ENCODE assay signal across 8 cellular contexts in the genomic region with DNA sequence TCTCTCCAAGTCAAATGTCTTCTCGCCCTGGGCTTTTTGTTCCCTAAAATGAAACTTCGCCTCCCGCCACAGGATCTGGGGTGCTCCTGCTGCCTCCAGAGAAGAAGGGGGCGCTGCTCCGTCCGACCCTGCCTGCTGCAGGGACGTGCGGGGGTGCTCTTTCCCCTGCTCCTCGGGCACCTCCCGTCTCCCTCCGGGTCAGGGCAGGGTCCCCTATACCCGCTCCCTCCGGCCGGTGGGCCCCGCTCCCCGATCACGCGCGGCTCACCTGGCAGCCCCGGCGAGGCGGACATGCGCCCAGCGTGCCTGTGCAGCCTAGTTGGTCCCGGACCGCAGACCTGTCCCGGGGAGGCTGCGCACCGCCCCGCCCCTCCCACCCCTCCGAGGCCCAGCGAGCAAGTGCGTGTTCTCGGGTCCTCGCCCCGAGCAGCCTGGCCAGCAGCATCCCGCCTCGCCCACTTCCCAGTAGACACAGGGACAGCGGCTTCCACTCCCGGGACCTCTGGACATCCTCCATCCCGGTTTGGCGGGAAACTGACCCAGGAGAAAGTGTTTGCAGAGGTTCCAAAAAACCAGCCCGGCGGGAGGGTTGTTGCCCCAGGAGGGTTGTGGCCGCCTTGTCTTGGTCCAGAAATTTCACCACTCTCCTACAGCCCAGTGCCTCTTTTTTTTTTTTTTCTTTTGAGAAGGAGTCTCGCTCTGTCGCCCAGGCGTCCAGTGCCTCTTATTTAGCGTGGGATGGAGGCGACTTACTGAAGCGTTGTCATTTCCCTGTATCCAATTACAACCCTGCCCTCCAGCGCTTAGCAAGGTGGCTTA. TPM values are rescaled to one million over a fixed set of nuclear protein-coding genes. Genes with fewer than 3 reads are reported as not detected.
DNase-seq lines count a peak whose midpoint lies in the region; ATAC-seq and TF ChIP-seq lines count a peak whose summit lies in the region.

A gene (minus strand): TSS at position 447 of the 819 bp plus-strand sequence. CDS start 6,717 bp downstream, outside the sequence.

- peak within 1 kb of the TSS in 1 of 4 donors; percentile 29 for H3K27ac ChIP-seq in gastroesophageal sphincter

- TF ChIP-seq CTCF in gastroesophageal sphincter (IDR thresholded peaks at IDR 0.05) (no peak), osteocyte (IDR thresholded peaks at IDR 0.05) (no peak)

- peak within 1 kb of the TSS; percentile 1 to 58 for H3K4me3 ChIP-seq in gastroesophageal sphincter

- H3K27me3 ChIP-seq in gastroesophageal sphincter, result peaks cover 44% of the 10 kb centered on the region

- 3 to 7% methylated on average over 9 to 13 of the region's 52 CpGs for WGBS in gastroesophageal sphincter (ENCODE audit: low coverage in 1 of 2), 2 donors

- no peak for TF ChIP-seq POLR2A in gastroesophageal sphincter (IDR thresholded peaks at IDR 0.05)

- peaks cover 5% of the 10 kb centered on the region for H3K9me3 Mint-ChIP-seq in osteocyte (ENCODE audit: unreplicated experiment)

- DNase-seq in AG20443 (ENCODE audit: low spot score) (peak; percentile 15), NCI-H526 treated with DMSO at 0.1 percent for 48 hours (lab: John Stamatoyannopoulos, UW) (peak; percentile 59), osteocyte (ENCODE audit: extremely low spot score, unreplicated experiment) (no peak), NCI-H1092 (lab: John Stamatoyannopoulos, UW) (no peak), NCI-H510A treated with DMSO at 0.1 percent for 48 hours (lab: John Stamatoyannopoulos, UW) (no peak), NOMO-1 (lab: John Stamatoyannopoulos, UW; ENCODE audit: unreplicated experiment in 2 of 2) (no peak)
- DNase-seq in stimulated activated CD8-positive, alpha-beta memory T cell treated with anti-CD3 and anti-CD28 coated beads, Interleukin-4, amount 100 ng/mL, for 48 hours, result no peak

- H3K36me3 ChIP-seq in gastroesophageal sphincter, result no peaks in the 10 kb centered on the region

- ATAC-seq in gastroesophageal sphincter, result peak; percentile 51

- peak within 1 kb of the TSS; percentile 65 for H3K4me3 Mint-ChIP-seq in osteocyte (ENCODE audit: unreplicated experiment)

- H3K9me3 ChIP-seq in gastroesophageal sphincter, result no peaks in the 10 kb centered on the region

- no peak for TF ChIP-seq EP300 in gastroesophageal sphincter (IDR thresholded peaks at IDR 0.05)

- peaks cover 86% of the 10 kb centered on the region for H3K27me3 Mint-ChIP-seq in osteocyte (ENCODE audit: unreplicated experiment)

- H3K36me3 Mint-ChIP-seq in osteocyte (ENCODE audit: unreplicated experiment), result no peaks in the 10 kb centered on the region

- H3K27ac Mint-ChIP-seq in osteocyte (ENCODE audit: unreplicated experiment), result no peak within 1 kb of the TSS

- H3K4me1 Mint-ChIP-seq in osteocyte (ENCODE audit: unreplicated experiment), result peaks cover 14% of the 10 kb centered on the region

- H3K4me1 ChIP-seq in gastroesophageal sphincter, result peaks cover 0 to 16% (median 9%) of the 10 kb centered on the region in 3 donors

RNA-seq across cellular contexts. Expression of the gene that starts here (rescaled TPM):
- total RNA-seq in gastroesophageal sphincter (under 1 TPM in 3 of 4 donors, not detected in 1; 0.40 to 0.77 (median 0.47) TPM), osteocyte (not detected in 2 replicates)

Comparison
In these comparisons a context has a peak if more than half of its experiments do, and no peak if none do; other contexts are left out.
1. Peak in ATAC-seq and H3K4me3 ChIP-seq in gastroesophageal sphincter; RNA of the gene not detected or under 1 TPM.
2. DNase-seq: peak in AG20443 (single experiment) and NCI-H526 treated with DMSO at 0.1 percent for 48 hours (single experiment); none in osteocyte (single experiment), NCI-H1092 (single experiment), stimulated activated CD8-positive, alpha-beta memory T cell treated with anti-CD3 and anti-CD28 coated beads, Interleukin-4, amount 100 ng/mL, for 48 hours (single experiment), NCI-H510A treated with DMSO at 0.1 percent for 48 hours (single experiment) and NOMO-1 (0 of 2).